ENCODE assay signal across 20 cellular contexts in the genomic region with DNA sequence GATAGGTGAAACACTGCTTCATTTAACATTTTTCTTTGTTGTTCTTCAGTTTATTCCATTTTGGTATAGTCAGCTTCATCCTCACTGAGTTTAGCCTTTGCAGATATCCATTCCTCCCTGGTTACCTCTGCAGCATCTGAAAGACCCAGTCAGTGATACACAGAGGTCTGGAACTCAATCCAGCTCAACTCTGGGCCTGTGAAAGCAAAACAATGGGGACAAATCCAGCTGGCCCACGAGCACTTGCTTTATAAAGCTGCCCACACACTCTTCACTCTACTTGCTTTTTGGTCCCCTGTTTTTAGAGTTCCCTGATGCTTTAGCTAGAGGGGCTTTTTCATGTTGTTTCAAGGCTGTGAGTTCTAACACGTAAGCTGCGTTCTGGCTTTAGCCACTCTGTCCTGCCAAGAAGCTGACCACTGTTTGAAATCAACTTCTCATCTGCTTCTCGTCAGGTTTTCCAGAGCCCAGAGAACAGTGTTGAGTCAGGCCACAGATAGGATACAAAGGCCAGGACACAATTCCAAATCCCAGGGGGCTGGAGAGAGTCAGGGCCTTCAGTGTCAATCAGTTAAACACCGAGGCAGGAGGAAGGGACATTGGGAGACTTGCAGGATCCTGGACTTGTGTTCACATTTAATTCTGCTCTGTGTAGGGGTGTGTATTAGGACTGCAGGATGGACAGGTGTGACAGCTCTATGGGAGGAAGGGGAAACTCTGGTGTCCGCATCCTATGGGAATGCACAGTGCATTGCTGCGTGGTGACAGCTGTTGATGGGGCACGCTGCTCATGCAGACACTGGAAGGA.
DNase-seq lines count a peak whose midpoint lies in the region; ATAC-seq and TF ChIP-seq lines count a peak whose summit lies in the region.
"Had no signal": no experiment of that assay in that cellular context is flagged by ENCODE, and none has a peak within 500 bp of the region (broad histone marks: within the 10 kb centered on the region; RNA-seq: fewer than 3 reads in every experiment).

No MANE protein-coding gene starts in this region.

- no peaks in the 10 kb centered on the region for H3K9me3 Mint-ChIP-seq in neural crest cell
- H3K9me3 Mint-ChIP-seq: naive thymus-derived CD8-positive, alpha-beta T cell had no signal

- TF ChIP-seq RAD21 in IMR-90 (IDR thresholded peaks at IDR 0.05; ENCODE audit: low read length) = no peak

- 0 out of 2 replicates have a peak overlapping the region, but pooled peaks have one; percentile 5 for H4K5ac ChIP-seq in IMR-90 (ENCODE audit: low read depth, low read length)

- 95% methylated on average over 2 of the region's 8 CpGs; no CpG with 5 or more reads in 1 of the 2 experiments for WGBS in IMR-90 (ENCODE audit: extremely low coverage in 2 of 2, insufficient read length in 1 of 2), 2 experiments
- WGBS in suprapubic skin = 81% methylated on average over 7 of the region's 8 CpGs

- TF ChIP-seq POLR2A in IMR-90 (IDR thresholded peaks at IDR 0.05; ENCODE audit: low read depth, low read length) = no peak
- no peak for TF ChIP-seq POLR2A in suprapubic skin (IDR thresholded peaks at IDR 0.05)

- CTCF ChIA-PET in IMR-90 (lab: Yijun Ruan, JAX) = interaction anchor here (0.9 kb wide), 1 partner anchor 45 kb away, joined by 3 read pairs; no protein-coding TSS in a partner anchor

- in situ Hi-C loops in IMR-90 (cut with MboI; ENCODE audit: low sequenced_read_pairs) = no loop called here

- no peak overlapping the region for H3K9ac ChIP-seq in IMR-90 (ENCODE audit: low read depth, low read length)
- H3K9ac ChIP-seq in fibroblast of lung (ENCODE audit: insufficient read depth, low read length) = peak overlapping the region; percentile 5

- DNase-seq in IMR-90 (no peak), fibroblast of lung (ENCODE audit: low read depth in 2 of 2) (no peak), neural crest cell (ENCODE audit: low read depth, low spot score) (no peak), suprapubic skin (ENCODE audit: low spot score in 2 of 2) (no peak), NCI-H1105 (lab: John Stamatoyannopoulos, UW) (no peak)
- DNase-seq in stimulated activated CD4-positive, alpha-beta T cell treated with anti-CD3 and anti-CD28 coated beads, Interleukin-2, amount 100 ng/mL, for 24 hours = no peak
- DNase-seq: activated CD8-positive, alpha-beta T cell treated with anti-CD3 and anti-CD28 coated beads, Interleukin-2, amount 10 ng/mL, durations not matched to agents 7 days and 5 days; activated T-cell treated with anti-CD3 and anti-CD28 coated beads, Interleukin-2, amount 50 U/mL, for 48 hours; COR-L47; dermis blood vessel endothelial cell; Karpas-422; naive thymus-derived CD8-positive, alpha-beta T cell; NCI-H1092; SHP77 treated with DMSO at 0.1 percent for 48 hours; stimulated activated naive CD4-positive, alpha-beta T cell treated with Interleukin-2 at 50 U/mL for 16 hours had no signal

- dilution Hi-C loops in IMR-90 (cut with HindIII; ENCODE audit: low sequenced_read_pairs, unreplicated experiment) = no loop called here

- no peaks in the 10 kb centered on the region for H3K27me3 ChIP-seq in IMR-90 (ENCODE audit: control insufficient read depth, insufficient read depth, low read length)
- H3K27me3 ChIP-seq in fibroblast of lung (ENCODE audit: control insufficient read depth, insufficient read depth, low read length) = no peaks in the 10 kb centered on the region
- no peaks in the 10 kb centered on the region for H3K27me3 ChIP-seq in suprapubic skin
- H3K27me3 ChIP-seq: left lung, vagina had no signal

- 0 out of 4 replicates have a peak overlapping the region, but pooled peaks of 1 of the 2 experiments have one; percentile 22 for H4K8ac ChIP-seq in IMR-90 (ENCODE audit: low read depth in 2 of 2, low read length in 2 of 2)

- H2BK120ac ChIP-seq in IMR-90 (ENCODE audit: low read depth, low read length) = no peak overlapping the region

- H4K91ac ChIP-seq in IMR-90 (ENCODE audit: insufficient read depth, low read depth, low read length) = no peak overlapping the region

- H3K79me2 ChIP-seq in fibroblast of lung (ENCODE audit: control insufficient read depth, insufficient read depth, low read length) = peaks cover 35% of the 10 kb centered on the region

- H3K18ac ChIP-seq in IMR-90 (ENCODE audit: low read depth, low read length) = peak overlapping the region; percentile 10

- no peak for TF ChIP-seq CTCF in IMR-90 (conservative IDR thresholded peaks at IDR 0.05; ENCODE audit: low read depth, low read length)
- TF ChIP-seq CTCF in fibroblast of lung (conservative IDR thresholded peaks at IDR 0.05 in 1 of 2, IDR thresholded peaks at IDR 0.05 in 1 of 2; ENCODE audit: low read depth in 1 of 2, low read length in 2 of 2) = no peak
- TF ChIP-seq CTCF in neural crest cell (conservative IDR thresholded peaks at IDR 0.05) = no peak
- TF ChIP-seq CTCF in suprapubic skin (IDR thresholded peaks at IDR 0.05) = no peak

- TF ChIP-seq EP300 in suprapubic skin (IDR thresholded peaks at IDR 0.05) = no peak

- H3K4ac ChIP-seq in IMR-90 (ENCODE audit: low read depth, low read length) = peak overlapping the region; percentile 25

- H2BK5ac ChIP-seq in IMR-90 (ENCODE audit: low read depth, low read length, poor library complexity, severe bottlenecking) = no peak overlapping the region

- ATAC-seq in IMR-90 (ENCODE audit: low read depth) (0 out of 2 replicates have a peak, but pooled peaks have one; percentile 9), HG03108 (IDR thresholded peaks at IDR 0.05; ENCODE audit: unreplicated experiment) (no peak)
- ATAC-seq: activated CD8-positive, alpha-beta T cell treated with anti-CD3 and anti-CD28 coated beads, Interleukin-2, amount 10 ng/mL, durations not matched to agents 7 days and 5 days; HCT116; left lung; naive thymus-derived CD8-positive, alpha-beta T cell had no signal

- peaks cover 23% of the 10 kb centered on the region for H3K9me1 ChIP-seq in IMR-90 (ENCODE audit: insufficient read depth, low read length)

- no peak overlapping the region for H2AK9ac ChIP-seq in IMR-90 (replicated peaks; ENCODE audit: low read depth, low read length, poor library complexity)

- POLR2A ChIA-PET in IMR-90 (lab: Charles Lee; ENCODE audit: unreplicated experiment) = no interaction called here

- BruUV-seq in IMR-90 (replicated peaks; lab: Mats Ljungman, UMichigan) = no TSS peak

- H3K27me3 Mint-ChIP-seq in neural crest cell (ENCODE audit: low read depth) = no peaks in the 10 kb centered on the region

- peaks cover 34% of the 10 kb centered on the region for H4K20me1 ChIP-seq in IMR-90 (ENCODE audit: insufficient read depth, low read length)
- H4K20me1 ChIP-seq in fibroblast of lung (ENCODE audit: control insufficient read depth, extremely low read depth, insufficient read depth, low read length) = no peaks in the 10 kb centered on the region

- H3K79me1 ChIP-seq in IMR-90 (ENCODE audit: low read depth in 1 of 2, low read length in 2 of 2) = peaks cover 35 to 77% of the 10 kb centered on the region in 2 experiments

- H3K36me3 Mint-ChIP-seq in neural crest cell (ENCODE audit: low read depth) = peaks cover 5% of the 10 kb centered on the region
- H3K36me3 Mint-ChIP-seq: activated naive CD8-positive, alpha-beta T cell; naive thymus-derived CD8-positive, alpha-beta T cell had no signal

- no peaks in the 10 kb centered on the region for H3K9me3 ChIP-seq in IMR-90 (ENCODE audit: control insufficient read depth, insufficient read depth, low read length)
- no peaks in the 10 kb centered on the region for H3K9me3 ChIP-seq in fibroblast of lung (ENCODE audit: control insufficient read depth, insufficient read depth, low read depth, low read length)
- no peaks in the 10 kb centered on the region for H3K9me3 ChIP-seq in suprapubic skin
- H3K9me3 ChIP-seq: left lung, vagina had no signal

- H3K4me3 ChIP-seq in IMR-90 (ENCODE audit: insufficient read depth, low read depth, low read length) = no peak overlapping the region
- H3K4me3 ChIP-seq in fibroblast of lung (replicated peaks in 1 of 4; ENCODE audit: control extremely low read depth in 1 of 4, insufficient read depth in 1 of 4, low read depth in 3 of 4, low read length in 4 of 4) = no peak overlapping the region
- H3K4me3 ChIP-seq in suprapubic skin = no peak overlapping the region
- H3K4me3 ChIP-seq: left lung, vagina had no signal

- H2AFZ ChIP-seq in IMR-90 (replicated peaks; ENCODE audit: low read length, poor library complexity) (no peak overlapping the region), fibroblast of lung (ENCODE audit: low read length) (no peak overlapping the region)

- no peak overlapping the region for H3K56ac ChIP-seq in IMR-90 (ENCODE audit: extremely low read depth, insufficient read depth, low read length)

- peak overlapping the region; percentile 44; the same call in 1 of the 2 replicates for H2AK5ac ChIP-seq in IMR-90 (ENCODE audit: low read depth, low read length)

- H3K4me1 Mint-ChIP-seq in neural crest cell = peaks cover 52% of the 10 kb centered on the region
- H3K4me1 Mint-ChIP-seq: naive thymus-derived CD8-positive, alpha-beta T cell had no signal

- peaks cover 14% of the 10 kb centered on the region for H3K4me1 ChIP-seq in IMR-90 (ENCODE audit: control insufficient read depth, insufficient read depth, low read length)
- H3K4me1 ChIP-seq in fibroblast of lung (ENCODE audit: control insufficient read depth, extremely low read depth, insufficient read depth, low read length) = peaks cover 4% of the 10 kb centered on the region
- H3K4me1 ChIP-seq in suprapubic skin = peaks cover 7% of the 10 kb centered on the region

- H3K27ac Mint-ChIP-seq in neural crest cell (ENCODE audit: unreplicated experiment) = peak overlapping the region; percentile 45
- H3K27ac Mint-ChIP-seq: activated CD8-positive, alpha-beta T cell treated with anti-CD3 and anti-CD28 coated beads, Interleukin-2, amount 10 ng/mL, durations not matched to agents 7 days and 5 days; activated naive CD8-positive, alpha-beta T cell had no signal

- intact Hi-C loops in IMR-90 (cut with micrococcal nuclease) = no loop called here

- H3K14ac ChIP-seq in IMR-90 (replicated peaks; ENCODE audit: low read depth, low read length) = peak overlapping the region; percentile 16; the same call in 1 of the 2 replicates

- no peak overlapping the region; the same call in 1 of the 2 replicates for H3K27ac ChIP-seq in IMR-90 (ENCODE audit: insufficient read depth, low read length)
- H3K27ac ChIP-seq in fibroblast of lung (ENCODE audit: insufficient read depth, low read length) = no peak overlapping the region
- H3K27ac ChIP-seq in suprapubic skin = peak overlapping the region; percentile 11
- H3K27ac ChIP-seq: left lung, vagina had no signal

- H2BK20ac ChIP-seq in IMR-90 (ENCODE audit: low read depth, low read length) = no peak overlapping the region

- no peak overlapping the region for H3K4me3 Mint-ChIP-seq in neural crest cell
- H3K4me3 Mint-ChIP-seq: activated CD8-positive, alpha-beta T cell treated with anti-CD3 and anti-CD28 coated beads, Interleukin-2, amount 10 ng/mL, durations not matched to agents 7 days and 5 days; activated naive CD8-positive, alpha-beta T cell; naive thymus-derived CD8-positive, alpha-beta T cell had no signal

- H3K23ac ChIP-seq in IMR-90 (ENCODE audit: low read depth, low read length) = peak overlapping the region; percentile 32; the same call in 1 of the 2 replicates

- no peak overlapping the region; the same call in 2 of the 3 replicates for H2BK15ac ChIP-seq in IMR-90 (ENCODE audit: low read depth, low read length)

- no peak overlapping the region for H3K4me2 ChIP-seq in IMR-90 (ENCODE audit: low read depth, low read length)
- H3K4me2 ChIP-seq in fibroblast of lung (ENCODE audit: extremely low read depth, insufficient read depth, low read length) = no peak overlapping the region

- H3K36me3 ChIP-seq in IMR-90 (ENCODE audit: control insufficient read depth, insufficient read depth, low read length) (no peaks in the 10 kb centered on the region), fibroblast of lung (ENCODE audit: control insufficient read depth, insufficient read depth, low read length) (no peaks in the 10 kb centered on the region), suprapubic skin (no peaks in the 10 kb centered on the region)
- H3K36me3 ChIP-seq: left lung, vagina had no signal
